ENCODE assay signal across 15 cellular contexts in genomic region chr9:135604437-135605237, GRCh38. TPM values are rescaled to one million over a fixed set of nuclear protein-coding genes. Genes with fewer than 3 reads are reported as not detected.
DNase-seq lines count a peak whose midpoint lies in the region; ATAC-seq, FAIRE-seq and TF ChIP-seq lines count a peak whose summit lies in the region.
"Had no signal": no experiment of that assay in that cellular context is flagged by ENCODE, and none has a peak within 500 bp of the region (broad histone marks: within the 10 kb centered on the region; RNA-seq: fewer than 3 reads in every experiment).

No MANE protein-coding gene starts in this region.

- TF ChIP-seq CTCF in Panc1 (IDR thresholded peaks at IDR 0.05) (no peak), HepG2 (CRISPR knock-in tag; IDR thresholded peaks at IDR 0.05) (no peak), suprapubic skin (IDR thresholded peaks at IDR 0.05) (no peak)

- ATAC-seq in Panc1, result peak; percentile 41; the same call in 1 of the 2 replicates
- peak; percentile 35 for ATAC-seq in HepG2
- no peak for ATAC-seq in HG03354 (IDR thresholded peaks at IDR 0.05; ENCODE audit: poor library complexity, severe bottlenecking, unreplicated experiment)

- H3K9ac ChIP-seq in HepG2 (ENCODE audit: insufficient read depth, low read depth, low read length) (no peak overlapping the region), Karpas-422 (ENCODE audit: low read length) (no peak overlapping the region)

- 45% methylated on average over 14 of the region's 31 CpGs for WGBS in HepG2 (ENCODE audit: low lambda C conversion rate)
- 75% methylated on average over 19 of the region's 31 CpGs for WGBS in suprapubic skin

- H3K79me2 ChIP-seq in HepG2 (ENCODE audit: insufficient read depth, low read length) (no peaks in the 10 kb centered on the region), Karpas-422 (ENCODE audit: low read length) (no peaks in the 10 kb centered on the region)

- CTCF ChIA-PET in Panc1 (lab: Charles Lee) (no interaction called here), HepG2 (lab: Yijun Ruan, JAX; ENCODE audit: low intra/inter-chr PET ratio, low total read pairs) (interaction anchor here (1.2 kb wide), 1 partner anchor 125 kb away, joined by 3 read pairs; no protein-coding TSS in a partner anchor)

- intact Hi-C loops in Panc1 (cut with micrococcal nuclease; ENCODE audit: unreplicated experiment) (no loop called here), HepG2 (cut with micrococcal nuclease; ENCODE audit: unreplicated experiment) (no loop called here)

- H3K4me1 ChIP-seq in Panc1 (ENCODE audit: control insufficient read depth, insufficient read depth, low read length) (no peaks in the 10 kb centered on the region), HepG2 (ENCODE audit: insufficient read depth, low read length) (no peaks in the 10 kb centered on the region), suprapubic skin (no peaks in the 10 kb centered on the region), Karpas-422 (ENCODE audit: low read length) (no peaks in the 10 kb centered on the region)
- H3K4me1 ChIP-seq: left lung had no signal

- no peaks in the 10 kb centered on the region for H3K27me3 ChIP-seq in Panc1 (ENCODE audit: control insufficient read depth, insufficient read depth, low read length)
- peaks cover 7 to 30% of the 10 kb centered on the region in 2 experiments for H3K27me3 ChIP-seq in HepG2 (ENCODE audit: control insufficient read depth in 1 of 2, insufficient read depth in 2 of 2, low read length in 2 of 2)
- peaks cover 10% of the 10 kb centered on the region for H3K27me3 ChIP-seq in suprapubic skin
- H3K27me3 ChIP-seq in Karpas-422 (ENCODE audit: low read length), result no peaks in the 10 kb centered on the region

- FAIRE-seq in HepG2 (lab: Jason Lieb, UNC), result no peak
- FAIRE-seq: colon had no signal

- H3K9me3 ChIP-seq in Panc1 (ENCODE audit: control insufficient read depth, insufficient read depth, low read depth, low read length), result no peaks in the 10 kb centered on the region
- no peaks in the 10 kb centered on the region for H3K9me3 ChIP-seq in HepG2 (ENCODE audit: low read length)
- H3K9me3 ChIP-seq in suprapubic skin, result no peaks in the 10 kb centered on the region
- H3K9me3 ChIP-seq in Karpas-422 (ENCODE audit: low read length), result no peaks in the 10 kb centered on the region
- H3K9me3 ChIP-seq: left lung had no signal

- no peak overlapping the region; the same call in 1 of the 2 replicates for H3K4me2 ChIP-seq in HepG2 (ENCODE audit: low read depth, low read length)
- H3K4me2 ChIP-seq in Karpas-422 (ENCODE audit: low read depth, low read length, poor library complexity, severe bottlenecking), result no peak overlapping the region

- no peak for TF ChIP-seq RAD21 in HepG2 (CRISPR knock-in tag; IDR thresholded peaks at IDR 0.05)

- H3K9me2 ChIP-seq in Karpas-422 (replicated peaks; ENCODE audit: insufficient read depth, low read length), result no peaks in the 10 kb centered on the region

- in situ Hi-C loops in Panc1 (cut with HindIII; ENCODE audit: low pct_unique_long_range_greater_than_20kb, low sequenced_read_pairs) (no loop called here), HepG2 (cut with HindIII; ENCODE audit: extremely low pct_ligation_motif_present, low pct_unique_long_range_greater_than_20kb) (no loop called here)

- POLR2A ChIA-PET in Panc1 (lab: Charles Lee) (interaction anchor here (0.5 kb wide), 1 partner anchor 45 kb away, joined by 4 read pairs; no protein-coding TSS in a partner anchor), HepG2 (lab: Yijun Ruan, JAX) (no interaction called here)

- H3K27ac ChIP-seq in Panc1 (ENCODE audit: low read length) (no peak overlapping the region), HepG2 (ENCODE audit: extremely low read length, insufficient read depth, low read length) (no peak overlapping the region), suprapubic skin (no peak overlapping the region), Karpas-422 (ENCODE audit: low read length) (no peak overlapping the region)
- H3K27ac ChIP-seq: left lung, SK-N-MC, skin epidermis had no signal

- TF ChIP-seq POLR2A in HepG2 (IDR thresholded peaks at IDR 0.05; ENCODE audit: insufficient read depth in 1 of 2, low read depth in 2 of 2, low read length in 2 of 2) (no peak), suprapubic skin (IDR thresholded peaks at IDR 0.05) (no peak)

- TF ChIP-seq EP300 in HepG2 (IDR thresholded peaks at IDR 0.05; ENCODE audit: low read depth in 2 of 2, low read length in 2 of 2), result no peak
- TF ChIP-seq EP300 in HepG2 (CRISPR knock-in tag; IDR thresholded peaks at IDR 0.05; ENCODE audit: borderline replicate concordance), result no peak
- no peak for TF ChIP-seq EP300 in suprapubic skin (IDR thresholded peaks at IDR 0.05)

- H2AFZ ChIP-seq in HepG2 (ENCODE audit: low read length) (no peak overlapping the region), Karpas-422 (ENCODE audit: low read length) (no peak overlapping the region)

- no peaks in the 10 kb centered on the region for H3K36me3 ChIP-seq in Panc1 (ENCODE audit: control insufficient read depth, insufficient read depth, low read length)
- no peaks in the 10 kb centered on the region for H3K36me3 ChIP-seq in HepG2 (replicated peaks in 1 of 2; ENCODE audit: control insufficient read depth in 1 of 2, insufficient read depth in 2 of 2, low read length in 2 of 2)
- H3K36me3 ChIP-seq in suprapubic skin, result no peaks in the 10 kb centered on the region
- no peaks in the 10 kb centered on the region for H3K36me3 ChIP-seq in Karpas-422 (ENCODE audit: insufficient read depth, low read length)
- H3K36me3 ChIP-seq: left lung had no signal

- peak; percentile 45 for DNase-seq in activated effector memory CD4-positive, alpha-beta T cell treated with anti-CD3 and anti-CD28 coated beads, Interleukin-2, amount 50 U/mL, for 16 hours
- DNase-seq in activated effector memory CD4-positive, alpha-beta T cell treated with Interleukin-2 at 50 U/mL for 16 hours, result no peak
- DNase-seq in Panc1 (ENCODE audit: low read depth, low spot score) (no peak), HepG2 (ENCODE audit: low spot score) (no peak), suprapubic skin (ENCODE audit: low spot score in 2 of 2) (peak; percentile 52 to 71), Karpas-422 (no peak), NCI-H524 treated with DMSO at 0.1 percent for 48 hours (lab: John Stamatoyannopoulos, UW) (no peak)
- DNase-seq: NCI-H1694 treated with DMSO at 0.1 percent for 48 hours had no signal

- H3K4me3 ChIP-seq in Panc1 (ENCODE audit: low read depth in 2 of 2, low read length in 2 of 2) (no peak overlapping the region), HepG2 (replicated peaks in 1 of 3; ENCODE audit: insufficient read depth in 1 of 3, low read depth in 2 of 3, low read length in 3 of 3) (no peak overlapping the region), suprapubic skin (no peak overlapping the region), Karpas-422 (ENCODE audit: low read length) (no peak overlapping the region)
- H3K4me3 ChIP-seq: left lung, SK-N-MC, skin epidermis had no signal

- BruUV-seq in Panc1 (replicated peaks; lab: Mats Ljungman, UMichigan) (no TSS peak), HepG2 (replicated peaks; lab: Mats Ljungman, UMichigan) (no TSS peak)

- H4K20me1 ChIP-seq in HepG2 (ENCODE audit: insufficient read depth, low read length) (no peaks in the 10 kb centered on the region), Karpas-422 (ENCODE audit: insufficient read depth, low read depth, low read length) (no peaks in the 10 kb centered on the region)

RNA-seq across cellular contexts. Expression of gene GLT6D1, which starts 34.7 kb away (rescaled TPM):
- total RNA-seq in Panc1 (2021; ENCODE audit: unreplicated experiment) (not detected), HepG2 (2016; rRNA removed; fragmentation: Illumina TruSeq; extraction: Trizol) (not detected in 2 replicates), suprapubic skin (not detected)
- not detected for polyA plus RNA-seq in Panc1 (2012; ENCODE audit: insufficient read length)
- total RNA-seq in HepG2 (2016; cell fraction: cytosol; rRNA removed; fragmentation: Illumina TruSeq; extraction: Trizol; ENCODE audit: low read depth), result not detected in 2 replicates
- not detected in 2 replicates for total RNA-seq in HepG2 (2016; cell fraction: insoluble cytoplasmic fraction; rRNA removed; fragmentation: Illumina TruSeq; extraction: Trizol)
- not detected in 2 replicates for total RNA-seq in HepG2 (2016; cell fraction: membrane; rRNA removed; fragmentation: Illumina TruSeq; extraction: Trizol)
- total RNA-seq in HepG2 (2016; cell fraction: nucleus; rRNA removed; fragmentation: Illumina TruSeq; extraction: Trizol), result not detected in 2 replicates
- not detected in 2 replicates for polyA plus RNA-seq in HepG2 (2011; rRNA removed)
- not detected in 2 replicates for polyA plus RNA-seq in HepG2 (2011; cell fraction: cytosol; rRNA removed)
- polyA plus RNA-seq in HepG2 (2011; cell fraction: nucleus; rRNA removed), result not detected in 2 replicates
- polyA plus RNA-seq in HepG2 (2012), result not detected in 2 replicates
- polyA plus RNA-seq in HepG2 (2016; cell fraction: cytosol; fragmentation: Illumina TruSeq; extraction: Trizol; ENCODE audit: low read depth), result not detected in 2 replicates
- not detected in 2 replicates for polyA plus RNA-seq in HepG2 (2016; cell fraction: insoluble cytoplasmic fraction; fragmentation: Illumina TruSeq; extraction: Trizol; ENCODE audit: low read depth)
- not detected in 2 replicates for polyA plus RNA-seq in HepG2 (2016; cell fraction: membrane; fragmentation: Illumina TruSeq; extraction: Trizol; ENCODE audit: low read depth)
- not detected in 2 replicates for polyA plus RNA-seq in HepG2 (2016; cell fraction: nucleus; fragmentation: Illumina TruSeq; extraction: Trizol; ENCODE audit: insufficient read depth, low read depth)
- polyA minus RNA-seq in HepG2 (2011; rRNA and poly(A)+ RNA removed; ENCODE audit: low replicate concordance), result not detected in 2 replicates
- polyA minus RNA-seq in HepG2 (2011; cell fraction: cytosol; rRNA and poly(A)+ RNA removed), result not detected in 2 replicates
- not detected in 2 replicates for polyA minus RNA-seq in HepG2 (2011; cell fraction: nucleus; rRNA and poly(A)+ RNA removed)
- total RNA-seq in Karpas-422 (2014; rRNA removed; shearing (Covaris generic); ENCODE audit: low replicate concordance), result not detected in 2 replicates
- total RNA-seq: left lung had no signal
- polyA plus RNA-seq: AG04450, neural cell had no signal

RNA-seq across cellular contexts. Expression of gene PAEP, which starts 43.1 kb away (rescaled TPM):
- total RNA-seq in Panc1 (2021; ENCODE audit: unreplicated experiment) (not detected), HepG2 (2016; rRNA removed; fragmentation: Illumina TruSeq; extraction: Trizol) (0.38 and 0.75 TPM in 2 replicates), suprapubic skin (1 to 10 TPM in 1 of 4 donors, not detected in 3; 5.6 TPM)
- not detected for polyA plus RNA-seq in Panc1 (2012; ENCODE audit: insufficient read length)
- 0.26 and 0.71 TPM in 2 replicates for total RNA-seq in HepG2 (2016; cell fraction: cytosol; rRNA removed; fragmentation: Illumina TruSeq; extraction: Trizol; ENCODE audit: low read depth)
- total RNA-seq in HepG2 (2016; cell fraction: insoluble cytoplasmic fraction; rRNA removed; fragmentation: Illumina TruSeq; extraction: Trizol), result 0.19 and 0.28 TPM in 2 replicates
- 0.28 and 0.71 TPM in 2 replicates for total RNA-seq in HepG2 (2016; cell fraction: membrane; rRNA removed; fragmentation: Illumina TruSeq; extraction: Trizol)
- total RNA-seq in HepG2 (2016; cell fraction: nucleus; rRNA removed; fragmentation: Illumina TruSeq; extraction: Trizol), result 0.66 TPM in 1 of 2 replicates, not detected in the other
- polyA plus RNA-seq in HepG2 (2011; rRNA removed), result 10.8 and 24.4 TPM in 2 replicates
- 9.3 and 14.4 TPM in 2 replicates for polyA plus RNA-seq in HepG2 (2011; cell fraction: cytosol; rRNA removed)
- polyA plus RNA-seq in HepG2 (2011; cell fraction: nucleus; rRNA removed), result 21.2 and 32.7 TPM in 2 replicates
- polyA plus RNA-seq in HepG2 (2012), result 0.90 and 4.1 TPM in 2 replicates
- polyA plus RNA-seq in HepG2 (2016; cell fraction: cytosol; fragmentation: Illumina TruSeq; extraction: Trizol; ENCODE audit: low read depth), result 1.0 TPM in 2 replicates
- polyA plus RNA-seq in HepG2 (2016; cell fraction: insoluble cytoplasmic fraction; fragmentation: Illumina TruSeq; extraction: Trizol; ENCODE audit: low read depth), result 0.48 and 0.64 TPM in 2 replicates
- polyA plus RNA-seq in HepG2 (2016; cell fraction: membrane; fragmentation: Illumina TruSeq; extraction: Trizol; ENCODE audit: low read depth), result 0.70 and 0.90 TPM in 2 replicates
- polyA plus RNA-seq in HepG2 (2016; cell fraction: nucleus; fragmentation: Illumina TruSeq; extraction: Trizol; ENCODE audit: insufficient read depth, low read depth), result 1.0 and 1.6 TPM in 2 replicates
- 4.8 TPM in 1 of 2 replicates, not detected in the other for polyA minus RNA-seq in HepG2 (2011; rRNA and poly(A)+ RNA removed; ENCODE audit: low replicate concordance)
- 4.5 TPM in 1 of 2 replicates, not detected in the other for polyA minus RNA-seq in HepG2 (2011; cell fraction: cytosol; rRNA and poly(A)+ RNA removed)
- 2.2 and 4.2 TPM in 2 replicates for polyA minus RNA-seq in HepG2 (2011; cell fraction: nucleus; rRNA and poly(A)+ RNA removed)
- total RNA-seq in Karpas-422 (2014; rRNA removed; shearing (Covaris generic); ENCODE audit: low replicate concordance), result not detected in 2 replicates
- total RNA-seq: left lung had no signal
- polyA plus RNA-seq: AG04450, neural cell had no signal

RNA-seq across cellular contexts. Expression of gene LCN9, which starts 58.5 kb away (rescaled TPM):
- total RNA-seq in Panc1 (2021; ENCODE audit: unreplicated experiment) (not detected), HepG2 (2016; rRNA removed; fragmentation: Illumina TruSeq; extraction: Trizol) (not detected in 2 replicates), suprapubic skin (not detected)
- polyA plus RNA-seq in Panc1 (2012; ENCODE audit: insufficient read length), result not detected
- not detected in 2 replicates for total RNA-seq in HepG2 (2016; cell fraction: cytosol; rRNA removed; fragmentation: Illumina TruSeq; extraction: Trizol; ENCODE audit: low read depth)
- total RNA-seq in HepG2 (2016; cell fraction: insoluble cytoplasmic fraction; rRNA removed; fragmentation: Illumina TruSeq; extraction: Trizol), result not detected in 2 replicates
- not detected in 2 replicates for total RNA-seq in HepG2 (2016; cell fraction: membrane; rRNA removed; fragmentation: Illumina TruSeq; extraction: Trizol)
- total RNA-seq in HepG2 (2016; cell fraction: nucleus; rRNA removed; fragmentation: Illumina TruSeq; extraction: Trizol), result not detected in 2 replicates
- polyA plus RNA-seq in HepG2 (2011; rRNA removed), result not detected in 2 replicates
- not detected in 2 replicates for polyA plus RNA-seq in HepG2 (2011; cell fraction: cytosol; rRNA removed)
- polyA plus RNA-seq in HepG2 (2011; cell fraction: nucleus; rRNA removed), result not detected in 2 replicates
- not detected in 2 replicates for polyA plus RNA-seq in HepG2 (2012)
- not detected in 2 replicates for polyA plus RNA-seq in HepG2 (2016; cell fraction: cytosol; fragmentation: Illumina TruSeq; extraction: Trizol; ENCODE audit: low read depth)
- not detected in 2 replicates for polyA plus RNA-seq in HepG2 (2016; cell fraction: insoluble cytoplasmic fraction; fragmentation: Illumina TruSeq; extraction: Trizol; ENCODE audit: low read depth)
- not detected in 2 replicates for polyA plus RNA-seq in HepG2 (2016; cell fraction: membrane; fragmentation: Illumina TruSeq; extraction: Trizol; ENCODE audit: low read depth)
- not detected in 2 replicates for polyA plus RNA-seq in HepG2 (2016; cell fraction: nucleus; fragmentation: Illumina TruSeq; extraction: Trizol; ENCODE audit: insufficient read depth, low read depth)
- polyA minus RNA-seq in HepG2 (2011; rRNA and poly(A)+ RNA removed; ENCODE audit: low replicate concordance), result not detected in 2 replicates
- not detected in 2 replicates for polyA minus RNA-seq in HepG2 (2011; cell fraction: cytosol; rRNA and poly(A)+ RNA removed)
- not detected in 2 replicates for polyA minus RNA-seq in HepG2 (2011; cell fraction: nucleus; rRNA and poly(A)+ RNA removed)
- not detected in 2 replicates for total RNA-seq in Karpas-422 (2014; rRNA removed; shearing (Covaris generic); ENCODE audit: low replicate concordance)
- total RNA-seq: left lung had no signal
- polyA plus RNA-seq: AG04450 had no signal

RNA-seq across cellular contexts. Expression of gene OBP2A, which starts 58.7 kb away (rescaled TPM):
- total RNA-seq in Panc1 (2021; ENCODE audit: unreplicated experiment), result not detected
- not detected for polyA plus RNA-seq in Panc1 (2012; ENCODE audit: insufficient read length)
- not detected in 2 replicates for total RNA-seq in HepG2 (2016; rRNA removed; fragmentation: Illumina TruSeq; extraction: Trizol)
- total RNA-seq in HepG2 (2016; cell fraction: cytosol; rRNA removed; fragmentation: Illumina TruSeq; extraction: Trizol; ENCODE audit: low read depth), result not detected in 2 replicates
- total RNA-seq in HepG2 (2016; cell fraction: insoluble cytoplasmic fraction; rRNA removed; fragmentation: Illumina TruSeq; extraction: Trizol), result not detected in 2 replicates
- total RNA-seq in HepG2 (2016; cell fraction: membrane; rRNA removed; fragmentation: Illumina TruSeq; extraction: Trizol), result not detected in 2 replicates
- total RNA-seq in HepG2 (2016; cell fraction: nucleus; rRNA removed; fragmentation: Illumina TruSeq; extraction: Trizol), result not detected in 2 replicates
- 0.20 and 0.32 TPM in 2 replicates for polyA plus RNA-seq in HepG2 (2011; rRNA removed)
- 0.34 and 0.50 TPM in 2 replicates for polyA plus RNA-seq in HepG2 (2011; cell fraction: cytosol; rRNA removed)
- polyA plus RNA-seq in HepG2 (2011; cell fraction: nucleus; rRNA removed), result 0.36 and 0.48 TPM in 2 replicates
- not detected in 2 replicates for polyA plus RNA-seq in HepG2 (2012)
- not detected in 2 replicates for polyA plus RNA-seq in HepG2 (2016; cell fraction: cytosol; fragmentation: Illumina TruSeq; extraction: Trizol; ENCODE audit: low read depth)
- not detected in 2 replicates for polyA plus RNA-seq in HepG2 (2016; cell fraction: insoluble cytoplasmic fraction; fragmentation: Illumina TruSeq; extraction: Trizol; ENCODE audit: low read depth)
- not detected in 2 replicates for polyA plus RNA-seq in HepG2 (2016; cell fraction: membrane; fragmentation: Illumina TruSeq; extraction: Trizol; ENCODE audit: low read depth)
- not detected in 2 replicates for polyA plus RNA-seq in HepG2 (2016; cell fraction: nucleus; fragmentation: Illumina TruSeq; extraction: Trizol; ENCODE audit: insufficient read depth, low read depth)
- polyA minus RNA-seq in HepG2 (2011; rRNA and poly(A)+ RNA removed; ENCODE audit: low replicate concordance), result not detected in 2 replicates
- polyA minus RNA-seq in HepG2 (2011; cell fraction: cytosol; rRNA and poly(A)+ RNA removed), result not detected in 2 replicates
- polyA minus RNA-seq in HepG2 (2011; cell fraction: nucleus; rRNA and poly(A)+ RNA removed), result not detected in 2 replicates
- total RNA-seq in suprapubic skin, result 1 to 10 TPM in 3 of 4 donors, not detected in 1; 1.0 to 3.9 (median 1.7) TPM
- total RNA-seq in Karpas-422 (2014; rRNA removed; shearing (Covaris generic); ENCODE audit: low replicate concordance), result not detected in 2 replicates
- total RNA-seq: left lung had no signal
- polyA plus RNA-seq: AG04450, neural cell had no signal

Comparison
In these comparisons a context has a peak if more than half of its experiments do, and no peak if none do; other contexts are left out.
1. DNase-seq: peak in activated effector memory CD4-positive, alpha-beta T cell treated with anti-CD3 and anti-CD28 coated beads, Interleukin-2, amount 50 U/mL, for 16 hours (single experiment) and suprapubic skin (2 of 2); none in activated effector memory CD4-positive, alpha-beta T cell treated with Interleukin-2 at 50 U/mL for 16 hours (single experiment), Panc1 (single experiment), HepG2 (single experiment), Karpas-422 (single experiment) and NCI-H524 treated with DMSO at 0.1 percent for 48 hours (single experiment).